Comparison of ENCODE assay signal across 11 cellular contexts in genomic region chr16:86604436-86605220, GRCh38. TPM values are rescaled to one million over a fixed set of nuclear protein-coding genes. Genes with fewer than 3 reads are reported as not detected.
DNase-seq lines count a peak whose midpoint lies in the region; FAIRE-seq and TF ChIP-seq lines count a peak whose summit lies in the region.
"Had no signal": no experiment of that assay in that cellular context is flagged by ENCODE, and none has a peak within 500 bp of the region (broad histone marks: within the 10 kb centered on the region; RNA-seq: fewer than 3 reads in every experiment).

No MANE protein-coding gene starts in this region.

- no peaks in the 10 kb centered on the region for H3K27me3 ChIP-seq in OCI-LY1 (ENCODE audit: insufficient read depth, low read length)
- no peaks in the 10 kb centered on the region for H3K27me3 ChIP-seq in endodermal cell (ENCODE audit: control insufficient read depth, insufficient read depth, low read length, poor library complexity, severe bottlenecking)
- H3K27me3 ChIP-seq: brain microvascular endothelial cell, MG63 had no signal

- H3K4me3 Mint-ChIP-seq in activated naive CD4-positive, alpha-beta T cell treated with anti-CD3 and anti-CD28 coated beads, Interleukin-2, amount 50 U/mL, for 24 hours = peak overlapping the region; percentile 87
- H3K4me3 Mint-ChIP-seq in endodermal cell = no peak overlapping the region

- in situ Hi-C loops in GM13976 (cut with MboI; ENCODE audit: low sequenced_read_pairs, unreplicated experiment) = no loop called here

- TF ChIP-seq POLR2A in H54 (IDR thresholded peaks at IDR 0.05; ENCODE audit: low read depth, low read length) = no peak

- peaks cover 4% of the 10 kb centered on the region for H3K27me3 Mint-ChIP-seq in activated naive CD4-positive, alpha-beta T cell treated with anti-CD3 and anti-CD28 coated beads, Interleukin-2, amount 50 U/mL, for 24 hours
- peaks cover 5% of the 10 kb centered on the region for H3K27me3 Mint-ChIP-seq in endodermal cell (ENCODE audit: insufficient read depth)

- FAIRE-seq in H54 (lab: Jason Lieb, UNC) = no peak

- H3K36me3 ChIP-seq in OCI-LY1 (ENCODE audit: insufficient read depth, low read length) (peaks cover 9% of the 10 kb centered on the region; the same call in 1 of the 2 replicates), endodermal cell (ENCODE audit: control insufficient read depth, insufficient read depth, low read length) (no peaks in the 10 kb centered on the region)
- H3K36me3 ChIP-seq: brain microvascular endothelial cell, MG63 had no signal

- no peaks in the 10 kb centered on the region for H3F3A ChIP-seq in OCI-LY1 (ENCODE audit: insufficient read depth, low read length)

- H3K9ac ChIP-seq in OCI-LY1 (ENCODE audit: low read length) (no peak overlapping the region), endodermal cell (ENCODE audit: extremely low read depth, low read length, poor library complexity, severe bottlenecking) (no peak overlapping the region)

- H2AFZ ChIP-seq in OCI-LY1 (ENCODE audit: low read length) = no peak overlapping the region

- H3K79me2 ChIP-seq in OCI-LY1 (ENCODE audit: insufficient read depth, low read length) = no peaks in the 10 kb centered on the region

- H4K20me1 ChIP-seq in OCI-LY1 (ENCODE audit: insufficient read depth, low read length) = no peaks in the 10 kb centered on the region

- TF ChIP-seq CTCF in GM13976 (IDR thresholded peaks at IDR 0.05; ENCODE audit: borderline replicate concordance, control extremely low read depth, extremely low read depth, insufficient read depth, missing control alignments) (no peak), OCI-LY1 (IDR thresholded peaks at IDR 0.05; ENCODE audit: low read length) (no peak), endodermal cell (conservative IDR thresholded peaks at IDR 0.05) (no peak)

- H3K4me2 ChIP-seq in OCI-LY1 (ENCODE audit: low read length) = peak overlapping the region; percentile 19

- DNase-seq in GM13976 (ENCODE audit: low spot score) (peak; percentile 73), H54 (ENCODE audit: insufficient read length, low spot score) (no peak), SW 1271 (lab: John Stamatoyannopoulos, UW) (no peak), endodermal cell (no peak), substantia nigra (lab: John Stamatoyannopoulos, UW) (no peak)
- peak; percentile 33 to 42 for DNase-seq in stimulated activated CD4-positive, alpha-beta T cell treated with anti-CD3 and anti-CD28 coated beads, Interleukin-2, amount 100 ng/mL, for 24 hours
- DNase-seq: brain microvascular endothelial cell, MG63 had no signal

- no peaks in the 10 kb centered on the region for H3K9me3 Mint-ChIP-seq in activated naive CD4-positive, alpha-beta T cell treated with anti-CD3 and anti-CD28 coated beads, Interleukin-2, amount 50 U/mL, for 24 hours
- no peaks in the 10 kb centered on the region for H3K9me3 Mint-ChIP-seq in endodermal cell

- H3K36me3 Mint-ChIP-seq in activated naive CD4-positive, alpha-beta T cell treated with anti-CD3 and anti-CD28 coated beads, Interleukin-2, amount 50 U/mL, for 24 hours = no peaks in the 10 kb centered on the region
- no peaks in the 10 kb centered on the region for H3K36me3 Mint-ChIP-seq in endodermal cell (ENCODE audit: low read depth)

- WGBS in endodermal cell (ENCODE audit: insufficient coverage in 1 of 2, insufficient read length in 1 of 2), 2 experiments = 93 to 95% methylated on average over 14 to 16 of the region's 17 CpGs

- H3K9me2 ChIP-seq in OCI-LY1 (ENCODE audit: low read depth, low read length) = no peaks in the 10 kb centered on the region

- H3K9me3 ChIP-seq in OCI-LY1 (ENCODE audit: low read length) = no peaks in the 10 kb centered on the region
- no peaks in the 10 kb centered on the region for H3K9me3 ChIP-seq in endodermal cell (ENCODE audit: control insufficient read depth, low read length)

- no peaks in the 10 kb centered on the region for H3K4me1 ChIP-seq in OCI-LY1 (ENCODE audit: insufficient read depth, low read length, severe bottlenecking)
- H3K4me1 ChIP-seq in endodermal cell (ENCODE audit: control insufficient read depth, insufficient read depth, low read length) = no peaks in the 10 kb centered on the region

- H3K27ac ChIP-seq in OCI-LY1 (ENCODE audit: low read depth, low read length, poor library complexity, severe bottlenecking) (no peak overlapping the region), endodermal cell (ENCODE audit: low read depth, low read length) (no peak overlapping the region), substantia nigra (ENCODE audit: low read depth, low read length, poor library complexity, severe bottlenecking) (no peak overlapping the region)
- H3K27ac ChIP-seq: brain microvascular endothelial cell had no signal

- H3K4me1 Mint-ChIP-seq in activated naive CD4-positive, alpha-beta T cell treated with anti-CD3 and anti-CD28 coated beads, Interleukin-2, amount 50 U/mL, for 24 hours = peaks cover 10% of the 10 kb centered on the region
- peaks cover 7% of the 10 kb centered on the region for H3K4me1 Mint-ChIP-seq in endodermal cell

- peak overlapping the region; percentile 3 for H3K4me3 ChIP-seq in OCI-LY1 (ENCODE audit: low read depth, low read length, poor library complexity, severe bottlenecking)
- H3K4me3 ChIP-seq in endodermal cell (ENCODE audit: low read length) = no peak overlapping the region
- H3K4me3 ChIP-seq: lung, MG63 had no signal

- H3K27ac Mint-ChIP-seq in activated naive CD4-positive, alpha-beta T cell treated with anti-CD3 and anti-CD28 coated beads, Interleukin-2, amount 50 U/mL, for 24 hours = peak overlapping the region; percentile 63
- no peak overlapping the region for H3K27ac Mint-ChIP-seq in endodermal cell

RNA-seq across cellular contexts. Expression of gene FOXL1, which starts 26.3 kb away (rescaled TPM):
- under 1 TPM in 1 of 2 donors, not detected in 1; 0.37 TPM for total RNA-seq in endodermal cell
- 0.39 TPM for polyA plus RNA-seq in endodermal cell (2013, experiment 1 of 2)
- 0.58 TPM for polyA plus RNA-seq in endodermal cell (2013, experiment 2 of 2)

RNA-seq across cellular contexts. Expression of gene FOXC2, which starts 38.0 kb away (rescaled TPM):
- under 1 TPM in 1 of 2 donors, not detected in 1; 0.20 TPM for total RNA-seq in endodermal cell
- polyA plus RNA-seq in endodermal cell (2013, experiment 1 of 2) = 1.00 TPM
- 1.2 TPM for polyA plus RNA-seq in endodermal cell (2013, experiment 2 of 2)

RNA-seq across cellular contexts. Expression of gene MTHFSD, which starts 49.6 kb away (rescaled TPM):
- 10 to 100 TPM; 15.0 to 25.8 TPM for total RNA-seq in endodermal cell
- polyA plus RNA-seq in endodermal cell (2013, experiment 1 of 2) = 24.2 TPM
- 22.7 TPM for polyA plus RNA-seq in endodermal cell (2013, experiment 2 of 2)

Comparison
In these comparisons a context has a peak if more than half of its experiments do, and no peak if none do; other contexts are left out.
1. DNase-seq: peak in GM13976 (single experiment) and stimulated activated CD4-positive, alpha-beta T cell treated with anti-CD3 and anti-CD28 coated beads, Interleukin-2, amount 100 ng/mL, for 24 hours (2 of 2); none in H54 (single experiment), SW 1271 (0 of 2), endodermal cell (single experiment) and substantia nigra (0 of 49).